ENCODE assay signal across 8 cellular contexts in the genomic region with DNA sequence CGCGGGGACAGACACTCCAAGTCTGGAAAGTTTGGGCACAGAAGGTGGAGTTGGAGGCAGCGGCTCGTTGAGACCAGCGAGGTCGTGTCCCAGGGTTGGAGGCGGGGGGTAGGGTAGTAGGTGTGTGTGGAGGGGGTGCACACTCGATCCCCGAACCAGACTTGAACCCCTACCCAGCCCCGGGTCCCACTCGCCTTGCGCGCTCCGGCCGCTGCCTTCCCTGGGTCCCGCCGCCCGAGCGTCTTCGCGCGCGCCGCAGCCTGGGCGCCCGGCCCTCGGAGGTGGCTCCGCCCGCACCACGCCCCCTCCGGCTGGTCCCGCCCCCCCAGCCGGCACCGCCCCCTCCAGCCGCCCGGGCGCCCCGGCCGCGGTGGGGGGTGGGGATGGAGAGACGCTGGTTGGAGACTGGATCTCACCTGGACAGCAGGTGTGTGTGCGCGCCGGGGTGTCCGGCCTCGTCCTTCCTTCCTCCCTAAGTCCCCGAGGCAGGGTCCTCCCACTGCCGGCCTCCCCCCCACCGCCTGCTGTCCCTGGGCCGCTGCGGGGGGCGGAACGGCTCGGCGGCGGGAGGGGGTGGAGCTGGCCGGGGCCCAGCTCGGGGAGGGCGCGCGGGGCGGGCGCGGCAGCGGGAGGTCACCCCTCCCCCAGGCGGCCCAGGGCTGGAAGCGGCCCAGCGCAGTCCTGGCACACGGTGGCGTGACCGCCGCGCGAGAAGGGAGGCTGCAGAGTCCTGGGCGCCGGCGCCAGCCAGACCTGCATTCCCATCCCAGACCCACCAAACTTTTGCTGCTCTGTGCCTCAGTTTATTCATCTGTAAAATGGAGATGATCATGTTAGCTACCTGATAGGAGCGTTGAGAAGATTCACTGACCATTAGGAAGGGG. TPM values are rescaled to one million over a fixed set of nuclear protein-coding genes. Genes with fewer than 3 reads are reported as not detected.
DNase-seq lines count a peak whose midpoint lies in the region; ATAC-seq, FAIRE-seq and TF ChIP-seq lines count a peak whose summit lies in the region.

A gene (minus strand): TSS at position 255 of the 884 bp plus-strand sequence. CDS start 3,034 bp downstream, outside the sequence.

- CTCF ChIA-PET in HepG2 (lab: Yijun Ruan, JAX; ENCODE audit: low intra/inter-chr PET ratio, low total read pairs), result no interaction called here

- intact Hi-C loops in HepG2 (cut with micrococcal nuclease; ENCODE audit: unreplicated experiment), result no loop called here

- TF ChIP-seq EP300 in HepG2 (IDR thresholded peaks at IDR 0.05; ENCODE audit: low read depth in 2 of 2, low read length in 2 of 2) (no peak; a peak in 1 of 4 replicates), HepG2 (CRISPR knock-in tag; IDR thresholded peaks at IDR 0.05; ENCODE audit: borderline replicate concordance) (no peak)

- in situ Hi-C loops in HepG2 (cut with HindIII; ENCODE audit: extremely low pct_ligation_motif_present, low pct_unique_long_range_greater_than_20kb), result loop anchor here (5.0 kb wide), 1 partner anchor 40 kb away; a partner anchor contains a TSS

- H3K79me2 ChIP-seq in ACC112 (ENCODE audit: control insufficient read depth, insufficient read depth, low read length, unreplicated experiment), result peaks cover 41% of the 10 kb centered on the region
- H3K79me2 ChIP-seq in HepG2 (ENCODE audit: insufficient read depth, low read length), result no peaks in the 10 kb centered on the region

- TF ChIP-seq RAD21 in HepG2 (CRISPR knock-in tag; IDR thresholded peaks at IDR 0.05), result peak; percentile 69

- FAIRE-seq in HepG2 (lab: Jason Lieb, UNC), result no peak

- H3K9ac ChIP-seq in HepG2 (ENCODE audit: insufficient read depth, low read depth, low read length), result peak within 1 kb of the TSS; percentile 79

- BruUV-seq in HepG2 (replicated peaks; lab: Mats Ljungman, UMichigan), result TSS peak; percentile 39

- H3K4me1 ChIP-seq in ACC112 (ENCODE audit: control insufficient read depth, insufficient read depth, low read length, unreplicated experiment) (peaks cover 8% of the 10 kb centered on the region), HepG2 (ENCODE audit: insufficient read depth, low read length) (peaks cover 18% of the 10 kb centered on the region)

- peak; percentile 60 for TF ChIP-seq CTCF in HepG2 (CRISPR knock-in tag; IDR thresholded peaks at IDR 0.05)

- POLR2A ChIA-PET in HepG2 (lab: Yijun Ruan, JAX), result interaction anchor here (0.9 to 1.7 kb wide), 5 partner anchors 39 to 68 kb away, joined by 3 to 21 read pairs (median 5); no protein-coding TSS in a partner anchor

- ATAC-seq in GM18907 (IDR thresholded peaks at IDR 0.05; ENCODE audit: unreplicated experiment) (peak; percentile 72), HG03175 (IDR thresholded peaks at IDR 0.05; ENCODE audit: unreplicated experiment) (peak; percentile 76), HepG2 (peak; percentile 86)

- H2AFZ ChIP-seq in ACC112 (ENCODE audit: low read length, unreplicated experiment), result peak within 1 kb of the TSS; percentile 5
- H2AFZ ChIP-seq in HepG2 (ENCODE audit: low read length), result no peak within 1 kb of the TSS

- H3K4me2 ChIP-seq in HepG2 (ENCODE audit: low read depth, low read length), result peak within 1 kb of the TSS; percentile 96

- DNase-seq in NCI-H510A treated with DMSO at 0.1 percent for 48 hours (lab: John Stamatoyannopoulos, UW) (peak; percentile 85), dermis blood vessel endothelial cell (peak; percentile 85), HepG2 (ENCODE audit: low spot score) (peak; percentile 68)
- DNase-seq in activated CD4-positive, alpha-beta T cell treated with anti-CD3 and anti-CD28 coated beads, Interleukin-2, amount 50 U/mL, for 4 hours, result peak; percentile 52 to 53
- peak; percentile 75 to 82 for DNase-seq in stimulated activated CD4-positive, alpha-beta T cell treated with anti-CD3 and anti-CD28 coated beads, Interleukin-2, amount 100 ng/mL, for 48 hours

- H3K36me3 ChIP-seq in ACC112 (ENCODE audit: insufficient read depth, low read length) (peaks cover 11% of the 10 kb centered on the region; the same call in 1 of the 2 replicates), HepG2 (replicated peaks in 1 of 2; ENCODE audit: control insufficient read depth in 1 of 2, insufficient read depth in 2 of 2, low read length in 2 of 2) (peaks cover 2 to 14% of the 10 kb centered on the region in 2 experiments; a peak in 1 of 5 replicates)

- H3K4me3 ChIP-seq in ACC112 (ENCODE audit: low read depth, low read length) (peak within 1 kb of the TSS; percentile 89), HepG2 (replicated peaks in 1 of 3; ENCODE audit: insufficient read depth in 1 of 3, low read depth in 2 of 3, low read length in 3 of 3) (peak within 1 kb of the TSS; percentile 72 to 89 (median 83))

- H3K27ac ChIP-seq in ACC112 (ENCODE audit: low read depth, low read length) (peak within 1 kb of the TSS; percentile 45; the same call in 1 of the 2 replicates), HepG2 (ENCODE audit: extremely low read length, insufficient read depth, low read length) (peak within 1 kb of the TSS; percentile 49)

- TF ChIP-seq POLR2A in HepG2 (IDR thresholded peaks at IDR 0.05; ENCODE audit: insufficient read depth in 1 of 2, low read depth in 2 of 2, low read length in 2 of 2), result peak; percentile 58 to 86

- H3K9me3 ChIP-seq in HepG2 (ENCODE audit: low read length), result no peaks in the 10 kb centered on the region

- WGBS in HepG2 (ENCODE audit: low lambda C conversion rate), result 5% methylated on average over 13 of the region's 78 CpGs

- no peaks in the 10 kb centered on the region for H4K20me1 ChIP-seq in HepG2 (ENCODE audit: insufficient read depth, low read length)

- H3K27me3 ChIP-seq in ACC112 (ENCODE audit: insufficient read depth, low read length), result no peaks in the 10 kb centered on the region
- no peaks in the 10 kb centered on the region; a peak in 1 of 5 replicates for H3K27me3 ChIP-seq in HepG2 (ENCODE audit: control insufficient read depth in 1 of 2, insufficient read depth in 2 of 2, low read length in 2 of 2)

TF ChIP-seq in HepG2, 621 proteins besides CTCF, POLR2A, EP300 and RAD21 (continues in another document):
- TF ChIP-seq CCAR2 (optimal IDR thresholded peaks at IDR 0.05; ENCODE audit: low read depth, low read length), result no peak
- TF ChIP-seq, protein P1, sequence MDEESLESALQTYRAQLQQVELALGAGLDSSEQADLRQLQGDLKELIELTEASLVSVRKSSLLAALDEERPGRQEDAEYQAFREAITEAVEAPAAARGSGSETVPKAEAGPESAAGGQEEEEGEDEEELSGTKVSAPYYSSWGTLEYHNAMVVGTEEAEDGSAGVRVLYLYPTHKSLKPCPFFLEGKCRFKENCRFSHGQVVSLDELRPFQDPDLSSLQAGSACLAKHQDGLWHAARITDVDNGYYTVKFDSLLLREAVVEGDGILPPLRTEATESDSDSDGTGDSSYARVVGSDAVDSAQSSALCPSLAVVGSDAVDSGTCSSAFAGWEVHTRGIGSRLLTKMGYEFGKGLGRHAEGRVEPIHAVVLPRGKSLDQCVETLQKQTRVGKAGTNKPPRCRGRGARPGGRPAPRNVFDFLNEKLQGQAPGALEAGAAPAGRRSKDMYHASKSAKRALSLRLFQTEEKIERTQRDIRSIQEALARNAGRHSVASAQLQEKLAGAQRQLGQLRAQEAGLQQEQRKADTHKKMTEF (CRISPR knock-in tag; IDR thresholded peaks at IDR 0.05), result peak; percentile 19; the same call in 1 of the 2 replicates
- TF ChIP-seq NR2F2 (IDR thresholded peaks at IDR 0.05; ENCODE audit: borderline replicate concordance, low read depth), result no peak
- no peak for TF ChIP-seq ZNF775 (CRISPR knock-in tag; IDR thresholded peaks at IDR 0.05; ENCODE audit: borderline replicate concordance)

RNA-seq across cellular contexts. Expression of the gene that starts here (rescaled TPM):
- total RNA-seq in dermis blood vessel endothelial cell (102 and 108 TPM in 2 replicates), HepG2 (2016; rRNA removed; fragmentation: Illumina TruSeq; extraction: Trizol) (11.0 and 12.9 TPM in 2 replicates)
- total RNA-seq in HepG2 (2016; cell fraction: cytosol; rRNA removed; fragmentation: Illumina TruSeq; extraction: Trizol; ENCODE audit: low read depth), result 1.5 TPM in 2 replicates
- 10.8 and 16.5 TPM in 2 replicates for total RNA-seq in HepG2 (2016; cell fraction: insoluble cytoplasmic fraction; rRNA removed; fragmentation: Illumina TruSeq; extraction: Trizol)
- total RNA-seq in HepG2 (2016; cell fraction: membrane; rRNA removed; fragmentation: Illumina TruSeq; extraction: Trizol), result 6.2 TPM in 2 replicates
- total RNA-seq in HepG2 (2016; cell fraction: nucleus; rRNA removed; fragmentation: Illumina TruSeq; extraction: Trizol), result 12.8 and 13.5 TPM in 2 replicates
- polyA plus RNA-seq in HepG2 (2011; rRNA removed), result 5.7 and 6.8 TPM in 2 replicates
- polyA plus RNA-seq in HepG2 (2011; cell fraction: cytosol; rRNA removed), result 4.3 and 5.1 TPM in 2 replicates
- 21.5 and 24.8 TPM in 2 replicates for polyA plus RNA-seq in HepG2 (2011; cell fraction: nucleus; rRNA removed)
- 7.1 and 11.3 TPM in 2 replicates for polyA plus RNA-seq in HepG2 (2012)
- polyA plus RNA-seq in HepG2 (2016; cell fraction: cytosol; fragmentation: Illumina TruSeq; extraction: Trizol; ENCODE audit: low read depth), result 0.79 and 1.2 TPM in 2 replicates
- polyA plus RNA-seq in HepG2 (2016; cell fraction: insoluble cytoplasmic fraction; fragmentation: Illumina TruSeq; extraction: Trizol; ENCODE audit: low read depth), result 8.4 and 13.7 TPM in 2 replicates
- polyA plus RNA-seq in HepG2 (2016; cell fraction: membrane; fragmentation: Illumina TruSeq; extraction: Trizol; ENCODE audit: low read depth), result 2.9 and 3.9 TPM in 2 replicates
- 27.2 and 28.0 TPM in 2 replicates for polyA plus RNA-seq in HepG2 (2016; cell fraction: nucleus; fragmentation: Illumina TruSeq; extraction: Trizol; ENCODE audit: insufficient read depth, low read depth)
- polyA minus RNA-seq in HepG2 (2011; rRNA and poly(A)+ RNA removed; ENCODE audit: low replicate concordance), result 25.5 and 78.0 TPM in 2 replicates
- polyA minus RNA-seq in HepG2 (2011; cell fraction: cytosol; rRNA and poly(A)+ RNA removed), result 8.5 and 9.8 TPM in 2 replicates
- polyA minus RNA-seq in HepG2 (2011; cell fraction: nucleus; rRNA and poly(A)+ RNA removed), result 5.2 and 9.0 TPM in 2 replicates

Comparison
In these comparisons a context has a peak if more than half of its experiments do, and no peak if none do; other contexts are left out.
1. Peak in every context shown above with its lines: DNase-seq, ATAC-seq, H3K4me3 ChIP-seq and H3K27ac ChIP-seq.